Comparison of ENCODE assay signal across 1 cellular context in the genomic region with DNA sequence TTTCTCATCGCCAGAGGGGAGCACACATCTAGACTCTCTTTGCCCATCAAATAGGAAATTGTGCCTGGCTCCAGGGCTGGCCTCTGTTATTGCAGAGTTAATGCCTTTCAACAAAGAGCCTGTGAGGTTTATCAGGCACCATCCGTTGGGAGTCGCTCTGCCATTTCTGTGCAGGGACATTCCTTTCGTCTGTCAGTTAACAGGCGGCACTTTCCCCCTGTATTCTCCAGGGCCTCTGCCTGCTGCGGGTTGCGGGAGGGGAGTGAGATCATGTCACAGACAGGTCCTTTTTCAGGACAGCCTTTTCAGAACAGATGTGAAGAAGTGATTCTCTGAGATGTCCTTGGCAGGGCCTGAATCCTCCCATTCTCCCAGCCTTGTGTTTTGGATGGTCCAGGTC.
TF ChIP-seq lines count a peak whose summit lies in the region.

No MANE protein-coding gene starts in this region.

TF ChIP-seq in K562, 482 proteins besides CTCF, POLR2A, EP300 and RAD21 (continued from another document and continues in another):
- TF ChIP-seq, protein P1, sequence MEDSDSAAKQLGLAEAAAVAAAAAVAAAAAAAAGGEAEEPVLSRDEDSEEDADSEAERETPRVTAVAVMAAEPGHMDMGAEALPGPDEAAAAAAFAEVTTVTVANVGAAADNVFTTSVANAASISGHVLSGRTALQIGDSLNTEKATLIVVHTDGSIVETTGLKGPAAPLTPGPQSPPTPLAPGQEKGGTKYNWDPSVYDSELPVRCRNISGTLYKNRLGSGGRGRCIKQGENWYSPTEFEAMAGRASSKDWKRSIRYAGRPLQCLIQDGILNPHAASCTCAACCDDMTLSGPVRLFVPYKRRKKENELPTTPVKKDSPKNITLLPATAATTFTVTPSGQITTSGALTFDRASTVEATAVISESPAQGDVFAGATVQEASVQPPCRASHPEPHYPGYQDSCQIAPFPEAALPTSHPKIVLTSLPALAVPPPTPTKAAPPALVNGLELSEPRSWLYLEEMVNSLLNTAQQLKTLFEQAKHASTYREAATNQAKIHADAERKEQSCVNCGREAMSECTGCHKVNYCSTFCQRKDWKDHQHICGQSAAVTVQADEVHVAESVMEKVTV (CRISPR knock-in tag; IDR thresholded peaks at IDR 0.05): no peak
- no peak for TF ChIP-seq NFE2 (IDR thresholded peaks at IDR 0.05; ENCODE audit: low read depth)
- TF ChIP-seq MYNN (IDR thresholded peaks at IDR 0.05): no peak
- no peak for TF ChIP-seq MYNN (CRISPR knock-in tag; IDR thresholded peaks at IDR 0.05)
- TF ChIP-seq ZNF124 (CRISPR knock-in tag; IDR thresholded peaks at IDR 0.05): no peak
- TF ChIP-seq MEIS2 (IDR thresholded peaks at IDR 0.05; ENCODE audit: partially characterized antibody): peak; percentile 20
- no peak for TF ChIP-seq RBM25 (IDR thresholded peaks at IDR 0.05; ENCODE audit: low read depth, low read length, severe bottlenecking)
- no peak for TF ChIP-seq ESRRB (CRISPR knock-in tag; IDR thresholded peaks at IDR 0.05; ENCODE audit: borderline replicate concordance)
- TF ChIP-seq, protein P2, sequence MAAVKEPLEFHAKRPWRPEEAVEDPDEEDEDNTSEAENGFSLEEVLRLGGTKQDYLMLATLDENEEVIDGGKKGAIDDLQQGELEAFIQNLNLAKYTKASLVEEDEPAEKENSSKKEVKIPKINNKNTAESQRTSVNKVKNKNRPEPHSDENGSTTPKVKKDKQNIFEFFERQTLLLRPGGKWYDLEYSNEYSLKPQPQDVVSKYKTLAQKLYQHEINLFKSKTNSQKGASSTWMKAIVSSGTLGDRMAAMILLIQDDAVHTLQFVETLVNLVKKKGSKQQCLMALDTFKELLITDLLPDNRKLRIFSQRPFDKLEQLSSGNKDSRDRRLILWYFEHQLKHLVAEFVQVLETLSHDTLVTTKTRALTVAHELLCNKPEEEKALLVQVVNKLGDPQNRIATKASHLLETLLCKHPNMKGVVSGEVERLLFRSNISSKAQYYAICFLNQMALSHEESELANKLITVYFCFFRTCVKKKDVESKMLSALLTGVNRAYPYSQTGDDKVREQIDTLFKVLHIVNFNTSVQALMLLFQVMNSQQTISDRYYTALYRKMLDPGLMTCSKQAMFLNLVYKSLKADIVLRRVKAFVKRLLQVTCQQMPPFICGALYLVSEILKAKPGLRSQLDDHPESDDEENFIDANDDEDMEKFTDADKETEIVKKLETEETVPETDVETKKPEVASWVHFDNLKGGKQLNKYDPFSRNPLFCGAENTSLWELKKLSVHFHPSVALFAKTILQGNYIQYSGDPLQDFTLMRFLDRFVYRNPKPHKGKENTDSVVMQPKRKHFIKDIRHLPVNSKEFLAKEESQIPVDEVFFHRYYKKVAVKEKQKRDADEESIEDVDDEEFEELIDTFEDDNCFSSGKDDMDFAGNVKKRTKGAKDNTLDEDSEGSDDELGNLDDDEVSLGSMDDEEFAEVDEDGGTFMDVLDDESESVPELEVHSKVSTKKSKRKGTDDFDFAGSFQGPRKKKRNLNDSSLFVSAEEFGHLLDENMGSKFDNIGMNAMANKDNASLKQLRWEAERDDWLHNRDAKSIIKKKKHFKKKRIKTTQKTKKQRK (IDR thresholded peaks at IDR 0.05; ENCODE audit: borderline replicate concordance, low read depth, low read length): no peak
- TF ChIP-seq, protein P3, sequence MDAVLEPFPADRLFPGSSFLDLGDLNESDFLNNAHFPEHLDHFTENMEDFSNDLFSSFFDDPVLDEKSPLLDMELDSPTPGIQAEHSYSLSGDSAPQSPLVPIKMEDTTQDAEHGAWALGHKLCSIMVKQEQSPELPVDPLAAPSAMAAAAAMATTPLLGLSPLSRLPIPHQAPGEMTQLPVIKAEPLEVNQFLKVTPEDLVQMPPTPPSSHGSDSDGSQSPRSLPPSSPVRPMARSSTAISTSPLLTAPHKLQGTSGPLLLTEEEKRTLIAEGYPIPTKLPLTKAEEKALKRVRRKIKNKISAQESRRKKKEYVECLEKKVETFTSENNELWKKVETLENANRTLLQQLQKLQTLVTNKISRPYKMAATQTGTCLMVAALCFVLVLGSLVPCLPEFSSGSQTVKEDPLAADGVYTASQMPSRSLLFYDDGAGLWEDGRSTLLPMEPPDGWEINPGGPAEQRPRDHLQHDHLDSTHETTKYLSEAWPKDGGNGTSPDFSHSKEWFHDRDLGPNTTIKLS (IDR thresholded peaks at IDR 0.05; ENCODE audit: borderline replicate concordance, low read depth): no peak
- TF ChIP-seq, protein P4, sequence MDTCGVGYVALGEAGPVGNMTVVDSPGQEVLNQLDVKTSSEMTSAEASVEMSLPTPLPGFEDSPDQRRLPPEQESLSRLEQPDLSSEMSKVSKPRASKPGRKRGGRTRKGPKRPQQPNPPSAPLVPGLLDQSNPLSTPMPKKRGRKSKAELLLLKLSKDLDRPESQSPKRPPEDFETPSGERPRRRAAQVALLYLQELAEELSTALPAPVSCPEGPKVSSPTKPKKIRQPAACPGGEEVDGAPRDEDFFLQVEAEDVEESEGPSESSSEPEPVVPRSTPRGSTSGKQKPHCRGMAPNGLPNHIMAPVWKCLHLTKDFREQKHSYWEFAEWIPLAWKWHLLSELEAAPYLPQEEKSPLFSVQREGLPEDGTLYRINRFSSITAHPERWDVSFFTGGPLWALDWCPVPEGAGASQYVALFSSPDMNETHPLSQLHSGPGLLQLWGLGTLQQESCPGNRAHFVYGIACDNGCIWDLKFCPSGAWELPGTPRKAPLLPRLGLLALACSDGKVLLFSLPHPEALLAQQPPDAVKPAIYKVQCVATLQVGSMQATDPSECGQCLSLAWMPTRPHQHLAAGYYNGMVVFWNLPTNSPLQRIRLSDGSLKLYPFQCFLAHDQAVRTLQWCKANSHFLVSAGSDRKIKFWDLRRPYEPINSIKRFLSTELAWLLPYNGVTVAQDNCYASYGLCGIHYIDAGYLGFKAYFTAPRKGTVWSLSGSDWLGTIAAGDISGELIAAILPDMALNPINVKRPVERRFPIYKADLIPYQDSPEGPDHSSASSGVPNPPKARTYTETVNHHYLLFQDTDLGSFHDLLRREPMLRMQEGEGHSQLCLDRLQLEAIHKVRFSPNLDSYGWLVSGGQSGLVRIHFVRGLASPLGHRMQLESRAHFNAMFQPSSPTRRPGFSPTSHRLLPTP (IDR thresholded peaks at IDR 0.05; ENCODE audit: borderline replicate concordance, extremely low read depth, insufficient read length): no peak
- TF ChIP-seq ZSCAN29 (IDR thresholded peaks at IDR 0.05): no peak
- no peak for TF ChIP-seq ZNF76 (CRISPR knock-in tag; IDR thresholded peaks at IDR 0.05; ENCODE audit: borderline replicate concordance)
- no peak for TF ChIP-seq ZFP30 (CRISPR knock-in tag; IDR thresholded peaks at IDR 0.05; ENCODE audit: borderline replicate concordance)
- TF ChIP-seq E2F3 (CRISPR knock-in tag; IDR thresholded peaks at IDR 0.05): no peak
- TF ChIP-seq, protein P5, sequence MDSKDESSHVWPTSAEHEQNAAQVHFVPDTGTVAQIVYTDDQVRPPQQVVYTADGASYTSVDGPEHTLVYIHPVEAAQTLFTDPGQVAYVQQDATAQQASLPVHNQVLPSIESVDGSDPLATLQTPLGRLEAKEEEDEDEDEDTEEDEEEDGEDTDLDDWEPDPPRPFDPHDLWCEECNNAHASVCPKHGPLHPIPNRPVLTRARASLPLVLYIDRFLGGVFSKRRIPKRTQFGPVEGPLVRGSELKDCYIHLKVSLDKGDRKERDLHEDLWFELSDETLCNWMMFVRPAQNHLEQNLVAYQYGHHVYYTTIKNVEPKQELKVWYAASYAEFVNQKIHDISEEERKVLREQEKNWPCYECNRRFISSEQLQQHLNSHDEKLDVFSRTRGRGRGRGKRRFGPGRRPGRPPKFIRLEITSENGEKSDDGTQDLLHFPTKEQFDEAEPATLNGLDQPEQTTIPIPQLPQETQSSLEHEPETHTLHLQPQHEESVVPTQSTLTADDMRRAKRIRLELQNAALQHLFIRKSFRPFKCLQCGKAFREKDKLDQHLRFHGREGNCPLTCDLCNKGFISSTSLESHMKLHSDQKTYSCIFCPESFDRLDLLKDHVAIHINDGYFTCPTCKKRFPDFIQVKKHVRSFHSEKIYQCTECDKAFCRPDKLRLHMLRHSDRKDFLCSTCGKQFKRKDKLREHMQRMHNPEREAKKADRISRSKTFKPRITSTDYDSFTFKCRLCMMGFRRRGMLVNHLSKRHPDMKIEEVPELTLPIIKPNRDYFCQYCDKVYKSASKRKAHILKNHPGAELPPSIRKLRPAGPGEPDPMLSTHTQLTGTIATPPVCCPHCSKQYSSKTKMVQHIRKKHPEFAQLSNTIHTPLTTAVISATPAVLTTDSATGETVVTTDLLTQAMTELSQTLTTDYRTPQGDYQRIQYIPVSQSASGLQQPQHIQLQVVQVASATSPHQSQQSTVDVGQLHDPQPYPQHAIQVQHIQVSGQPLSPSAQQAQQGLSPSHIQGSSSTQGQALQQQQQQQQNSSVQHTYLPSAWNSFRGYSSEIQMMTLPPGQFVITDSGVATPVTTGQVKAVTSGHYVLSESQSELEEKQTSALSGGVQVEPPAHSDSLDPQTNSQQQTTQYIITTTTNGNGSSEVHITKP (IDR thresholded peaks at IDR 0.05; ENCODE audit: partially characterized antibody): peak; percentile 39
- no peak for TF ChIP-seq NR3C1 (CRISPR knock-in tag; IDR thresholded peaks at IDR 0.05)
- no peak for TF ChIP-seq ETV5 (CRISPR knock-in tag; IDR thresholded peaks at IDR 0.05; ENCODE audit: low read depth)
- TF ChIP-seq, protein P6, sequence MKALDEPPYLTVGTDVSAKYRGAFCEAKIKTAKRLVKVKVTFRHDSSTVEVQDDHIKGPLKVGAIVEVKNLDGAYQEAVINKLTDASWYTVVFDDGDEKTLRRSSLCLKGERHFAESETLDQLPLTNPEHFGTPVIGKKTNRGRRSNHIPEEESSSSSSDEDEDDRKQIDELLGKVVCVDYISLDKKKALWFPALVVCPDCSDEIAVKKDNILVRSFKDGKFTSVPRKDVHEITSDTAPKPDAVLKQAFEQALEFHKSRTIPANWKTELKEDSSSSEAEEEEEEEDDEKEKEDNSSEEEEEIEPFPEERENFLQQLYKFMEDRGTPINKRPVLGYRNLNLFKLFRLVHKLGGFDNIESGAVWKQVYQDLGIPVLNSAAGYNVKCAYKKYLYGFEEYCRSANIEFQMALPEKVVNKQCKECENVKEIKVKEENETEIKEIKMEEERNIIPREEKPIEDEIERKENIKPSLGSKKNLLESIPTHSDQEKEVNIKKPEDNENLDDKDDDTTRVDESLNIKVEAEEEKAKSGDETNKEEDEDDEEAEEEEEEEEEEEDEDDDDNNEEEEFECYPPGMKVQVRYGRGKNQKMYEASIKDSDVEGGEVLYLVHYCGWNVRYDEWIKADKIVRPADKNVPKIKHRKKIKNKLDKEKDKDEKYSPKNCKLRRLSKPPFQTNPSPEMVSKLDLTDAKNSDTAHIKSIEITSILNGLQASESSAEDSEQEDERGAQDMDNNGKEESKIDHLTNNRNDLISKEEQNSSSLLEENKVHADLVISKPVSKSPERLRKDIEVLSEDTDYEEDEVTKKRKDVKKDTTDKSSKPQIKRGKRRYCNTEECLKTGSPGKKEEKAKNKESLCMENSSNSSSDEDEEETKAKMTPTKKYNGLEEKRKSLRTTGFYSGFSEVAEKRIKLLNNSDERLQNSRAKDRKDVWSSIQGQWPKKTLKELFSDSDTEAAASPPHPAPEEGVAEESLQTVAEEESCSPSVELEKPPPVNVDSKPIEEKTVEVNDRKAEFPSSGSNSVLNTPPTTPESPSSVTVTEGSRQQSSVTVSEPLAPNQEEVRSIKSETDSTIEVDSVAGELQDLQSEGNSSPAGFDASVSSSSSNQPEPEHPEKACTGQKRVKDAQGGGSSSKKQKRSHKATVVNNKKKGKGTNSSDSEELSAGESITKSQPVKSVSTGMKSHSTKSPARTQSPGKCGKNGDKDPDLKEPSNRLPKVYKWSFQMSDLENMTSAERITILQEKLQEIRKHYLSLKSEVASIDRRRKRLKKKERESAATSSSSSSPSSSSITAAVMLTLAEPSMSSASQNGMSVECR (CRISPR knock-in tag; IDR thresholded peaks at IDR 0.05): no peak
- no peak for TF ChIP-seq HMG20A (CRISPR knock-in tag; conservative IDR thresholded peaks at IDR 0.05)
- TF ChIP-seq, protein P7, sequence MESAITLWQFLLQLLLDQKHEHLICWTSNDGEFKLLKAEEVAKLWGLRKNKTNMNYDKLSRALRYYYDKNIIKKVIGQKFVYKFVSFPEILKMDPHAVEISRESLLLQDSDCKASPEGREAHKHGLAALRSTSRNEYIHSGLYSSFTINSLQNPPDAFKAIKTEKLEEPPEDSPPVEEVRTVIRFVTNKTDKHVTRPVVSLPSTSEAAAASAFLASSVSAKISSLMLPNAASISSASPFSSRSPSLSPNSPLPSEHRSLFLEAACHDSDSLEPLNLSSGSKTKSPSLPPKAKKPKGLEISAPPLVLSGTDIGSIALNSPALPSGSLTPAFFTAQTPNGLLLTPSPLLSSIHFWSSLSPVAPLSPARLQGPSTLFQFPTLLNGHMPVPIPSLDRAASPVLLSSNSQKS (CRISPR knock-in tag; IDR thresholded peaks at IDR 0.05): no peak
- TF ChIP-seq ZNF766 (CRISPR knock-in tag; conservative IDR thresholded peaks at IDR 0.05): peak; percentile 63
- TF ChIP-seq, protein P8, sequence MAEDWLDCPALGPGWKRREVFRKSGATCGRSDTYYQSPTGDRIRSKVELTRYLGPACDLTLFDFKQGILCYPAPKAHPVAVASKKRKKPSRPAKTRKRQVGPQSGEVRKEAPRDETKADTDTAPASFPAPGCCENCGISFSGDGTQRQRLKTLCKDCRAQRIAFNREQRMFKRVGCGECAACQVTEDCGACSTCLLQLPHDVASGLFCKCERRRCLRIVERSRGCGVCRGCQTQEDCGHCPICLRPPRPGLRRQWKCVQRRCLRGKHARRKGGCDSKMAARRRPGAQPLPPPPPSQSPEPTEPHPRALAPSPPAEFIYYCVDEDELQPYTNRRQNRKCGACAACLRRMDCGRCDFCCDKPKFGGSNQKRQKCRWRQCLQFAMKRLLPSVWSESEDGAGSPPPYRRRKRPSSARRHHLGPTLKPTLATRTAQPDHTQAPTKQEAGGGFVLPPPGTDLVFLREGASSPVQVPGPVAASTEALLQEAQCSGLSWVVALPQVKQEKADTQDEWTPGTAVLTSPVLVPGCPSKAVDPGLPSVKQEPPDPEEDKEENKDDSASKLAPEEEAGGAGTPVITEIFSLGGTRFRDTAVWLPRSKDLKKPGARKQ (CRISPR knock-in tag; IDR thresholded peaks at IDR 0.05): no peak
- peak; percentile 8; the same call in 1 of the 2 replicates for TF ChIP-seq JUND (IDR thresholded peaks at IDR 0.05; ENCODE audit: borderline replicate concordance, low read depth, low read length)
- TF ChIP-seq JUND (tag; IDR thresholded peaks at IDR 0.05; ENCODE audit: borderline replicate concordance, low read depth, low read length): no peak
- TF ChIP-seq PTBP1 (IDR thresholded peaks at IDR 0.05; ENCODE audit: low read depth, low read length): no peak
- TF ChIP-seq TBP (optimal IDR thresholded peaks at IDR 0.05; ENCODE audit: low read depth, low read length): no peak
- no peak for TF ChIP-seq BACH1 (tag; IDR thresholded peaks at IDR 0.05)
- TF ChIP-seq ZNF583 (CRISPR knock-in tag; IDR thresholded peaks at IDR 0.05): no peak
- TF ChIP-seq NFYB (IDR thresholded peaks at IDR 0.05; ENCODE audit: extremely low read depth, insufficient read length): no peak
- no peak for TF ChIP-seq ZNF408 (CRISPR knock-in tag; IDR thresholded peaks at IDR 0.05; ENCODE audit: low read depth)
- no peak for TF ChIP-seq CAMTA2 (CRISPR knock-in tag; conservative IDR thresholded peaks at IDR 0.05)
- TF ChIP-seq HDAC8 (tag; IDR thresholded peaks at IDR 0.05): no peak
- no peak for TF ChIP-seq NCOA2 (IDR thresholded peaks at IDR 0.05; ENCODE audit: partially characterized antibody in 2 of 2)
- no peak for TF ChIP-seq MCM7 (IDR thresholded peaks at IDR 0.05)
- TF ChIP-seq TFAM (CRISPR knock-in tag; conservative IDR thresholded peaks at IDR 0.05): no peak
- TF ChIP-seq RBM15 (IDR thresholded peaks at IDR 0.05; ENCODE audit: insufficient read depth, low read length): no peak
- no peak for TF ChIP-seq HCFC1 (IDR thresholded peaks at IDR 0.05; ENCODE audit: low read depth, low read length)
- TF ChIP-seq SMAD1 (IDR thresholded peaks at IDR 0.05; ENCODE audit: low read depth, low read length, partially characterized antibody): no peak
- TF ChIP-seq ZNF12 (CRISPR knock-in tag; IDR thresholded peaks at IDR 0.05): no peak
- peak; percentile 46; the same call in 1 of the 2 replicates for TF ChIP-seq TCF3 (CRISPR knock-in tag; IDR thresholded peaks at IDR 0.05)
- TF ChIP-seq NCOA4 (IDR thresholded peaks at IDR 0.05; ENCODE audit: partially characterized antibody): no peak
